1 cellular context compared by ENCODE assay signal in the genomic region with DNA sequence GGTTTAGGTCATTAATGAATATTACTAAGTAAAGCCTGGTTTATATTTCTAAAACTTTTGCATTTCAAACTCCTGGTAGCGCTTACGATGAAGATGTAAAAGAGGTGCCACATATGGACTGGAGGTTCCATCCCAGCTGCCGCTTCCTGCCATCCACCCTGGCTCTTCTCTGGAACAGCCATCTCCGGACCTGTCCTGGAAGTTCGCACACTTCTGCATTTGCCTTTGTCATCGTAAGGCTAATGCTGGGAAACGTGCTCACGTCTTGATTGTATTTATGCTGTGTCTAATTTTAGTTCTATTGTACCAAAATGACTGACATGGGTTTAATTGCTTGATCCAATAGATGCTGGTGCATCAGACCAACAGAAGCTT.
TF ChIP-seq lines count a peak whose summit lies in the region.

No MANE protein-coding gene starts in this region.

TF ChIP-seq in A549, 52 proteins besides CTCF, POLR2A, EP300 and RAD21 (continued from another document):
- TF ChIP-seq KDM1A (IDR thresholded peaks at IDR 0.05; ENCODE audit: low read depth) (no peak), CHD4 (IDR thresholded peaks at IDR 0.05; ENCODE audit: borderline replicate concordance) (no peak), HEYL (CRISPR knock-in tag; IDR thresholded peaks at IDR 0.05) (no peak), NPAS2 (CRISPR knock-in tag; IDR thresholded peaks at IDR 0.05; ENCODE audit: borderline replicate concordance) (no peak), KDM5A (IDR thresholded peaks at IDR 0.05) (no peak), CEBPB (IDR thresholded peaks at IDR 0.05) (no peak), HOXB5 (CRISPR knock-in tag; IDR thresholded peaks at IDR 0.05) (no peak)
- TF ChIP-seq, protein P1, sequence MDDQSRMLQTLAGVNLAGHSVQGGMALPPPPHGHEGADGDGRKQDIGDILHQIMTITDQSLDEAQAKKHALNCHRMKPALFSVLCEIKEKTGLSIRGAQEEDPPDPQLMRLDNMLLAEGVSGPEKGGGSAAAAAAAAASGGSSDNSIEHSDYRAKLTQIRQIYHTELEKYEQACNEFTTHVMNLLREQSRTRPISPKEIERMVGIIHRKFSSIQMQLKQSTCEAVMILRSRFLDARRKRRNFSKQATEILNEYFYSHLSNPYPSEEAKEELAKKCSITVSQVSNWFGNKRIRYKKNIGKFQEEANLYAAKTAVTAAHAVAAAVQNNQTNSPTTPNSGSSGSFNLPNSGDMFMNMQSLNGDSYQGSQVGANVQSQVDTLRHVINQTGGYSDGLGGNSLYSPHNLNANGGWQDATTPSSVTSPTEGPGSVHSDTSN (IDR thresholded peaks at IDR 0.05), result no peak
- TF ChIP-seq, protein P2, sequence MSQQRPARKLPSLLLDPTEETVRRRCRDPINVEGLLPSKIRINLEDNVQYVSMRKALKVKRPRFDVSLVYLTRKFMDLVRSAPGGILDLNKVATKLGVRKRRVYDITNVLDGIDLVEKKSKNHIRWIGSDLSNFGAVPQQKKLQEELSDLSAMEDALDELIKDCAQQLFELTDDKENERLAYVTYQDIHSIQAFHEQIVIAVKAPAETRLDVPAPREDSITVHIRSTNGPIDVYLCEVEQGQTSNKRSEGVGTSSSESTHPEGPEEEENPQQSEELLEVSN (IDR thresholded peaks at IDR 0.05; ENCODE audit: borderline replicate concordance, low read depth), result no peak
- TF ChIP-seq, protein P3, sequence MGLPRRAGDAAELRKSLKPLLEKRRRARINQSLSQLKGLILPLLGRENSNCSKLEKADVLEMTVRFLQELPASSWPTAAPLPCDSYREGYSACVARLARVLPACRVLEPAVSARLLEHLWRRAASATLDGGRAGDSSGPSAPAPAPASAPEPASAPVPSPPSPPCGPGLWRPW (IDR thresholded peaks at IDR 0.05), result no peak
- TF ChIP-seq, protein P4, sequence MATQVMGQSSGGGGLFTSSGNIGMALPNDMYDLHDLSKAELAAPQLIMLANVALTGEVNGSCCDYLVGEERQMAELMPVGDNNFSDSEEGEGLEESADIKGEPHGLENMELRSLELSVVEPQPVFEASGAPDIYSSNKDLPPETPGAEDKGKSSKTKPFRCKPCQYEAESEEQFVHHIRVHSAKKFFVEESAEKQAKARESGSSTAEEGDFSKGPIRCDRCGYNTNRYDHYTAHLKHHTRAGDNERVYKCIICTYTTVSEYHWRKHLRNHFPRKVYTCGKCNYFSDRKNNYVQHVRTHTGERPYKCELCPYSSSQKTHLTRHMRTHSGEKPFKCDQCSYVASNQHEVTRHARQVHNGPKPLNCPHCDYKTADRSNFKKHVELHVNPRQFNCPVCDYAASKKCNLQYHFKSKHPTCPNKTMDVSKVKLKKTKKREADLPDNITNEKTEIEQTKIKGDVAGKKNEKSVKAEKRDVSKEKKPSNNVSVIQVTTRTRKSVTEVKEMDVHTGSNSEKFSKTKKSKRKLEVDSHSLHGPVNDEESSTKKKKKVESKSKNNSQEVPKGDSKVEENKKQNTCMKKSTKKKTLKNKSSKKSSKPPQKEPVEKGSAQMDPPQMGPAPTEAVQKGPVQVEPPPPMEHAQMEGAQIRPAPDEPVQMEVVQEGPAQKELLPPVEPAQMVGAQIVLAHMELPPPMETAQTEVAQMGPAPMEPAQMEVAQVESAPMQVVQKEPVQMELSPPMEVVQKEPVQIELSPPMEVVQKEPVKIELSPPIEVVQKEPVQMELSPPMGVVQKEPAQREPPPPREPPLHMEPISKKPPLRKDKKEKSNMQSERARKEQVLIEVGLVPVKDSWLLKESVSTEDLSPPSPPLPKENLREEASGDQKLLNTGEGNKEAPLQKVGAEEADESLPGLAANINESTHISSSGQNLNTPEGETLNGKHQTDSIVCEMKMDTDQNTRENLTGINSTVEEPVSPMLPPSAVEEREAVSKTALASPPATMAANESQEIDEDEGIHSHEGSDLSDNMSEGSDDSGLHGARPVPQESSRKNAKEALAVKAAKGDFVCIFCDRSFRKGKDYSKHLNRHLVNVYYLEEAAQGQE (IDR thresholded peaks at IDR 0.05), result no peak
- TF ChIP-seq, protein P5, sequence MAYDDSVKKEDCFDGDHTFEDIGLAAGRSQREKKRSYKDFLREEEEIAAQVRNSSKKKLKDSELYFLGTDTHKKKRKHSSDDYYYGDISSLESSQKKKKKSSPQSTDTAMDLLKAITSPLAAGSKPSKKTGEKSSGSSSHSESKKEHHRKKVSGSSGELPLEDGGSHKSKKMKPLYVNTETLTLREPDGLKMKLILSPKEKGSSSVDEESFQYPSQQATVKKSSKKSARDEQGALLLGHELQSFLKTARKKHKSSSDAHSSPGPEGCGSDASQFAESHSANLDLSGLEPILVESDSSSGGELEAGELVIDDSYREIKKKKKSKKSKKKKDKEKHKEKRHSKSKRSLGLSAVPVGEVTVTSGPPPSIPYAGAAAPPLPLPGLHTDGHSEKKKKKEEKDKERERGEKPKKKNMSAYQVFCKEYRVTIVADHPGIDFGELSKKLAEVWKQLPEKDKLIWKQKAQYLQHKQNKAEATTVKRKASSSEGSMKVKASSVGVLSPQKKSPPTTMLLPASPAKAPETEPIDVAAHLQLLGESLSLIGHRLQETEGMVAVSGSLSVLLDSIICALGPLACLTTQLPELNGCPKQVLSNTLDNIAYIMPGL (CRISPR knock-in tag; IDR thresholded peaks at IDR 0.05; ENCODE audit: borderline replicate concordance), result no peak
